Comparison of ENCODE assay signal across 2 cellular contexts in the genomic region with DNA sequence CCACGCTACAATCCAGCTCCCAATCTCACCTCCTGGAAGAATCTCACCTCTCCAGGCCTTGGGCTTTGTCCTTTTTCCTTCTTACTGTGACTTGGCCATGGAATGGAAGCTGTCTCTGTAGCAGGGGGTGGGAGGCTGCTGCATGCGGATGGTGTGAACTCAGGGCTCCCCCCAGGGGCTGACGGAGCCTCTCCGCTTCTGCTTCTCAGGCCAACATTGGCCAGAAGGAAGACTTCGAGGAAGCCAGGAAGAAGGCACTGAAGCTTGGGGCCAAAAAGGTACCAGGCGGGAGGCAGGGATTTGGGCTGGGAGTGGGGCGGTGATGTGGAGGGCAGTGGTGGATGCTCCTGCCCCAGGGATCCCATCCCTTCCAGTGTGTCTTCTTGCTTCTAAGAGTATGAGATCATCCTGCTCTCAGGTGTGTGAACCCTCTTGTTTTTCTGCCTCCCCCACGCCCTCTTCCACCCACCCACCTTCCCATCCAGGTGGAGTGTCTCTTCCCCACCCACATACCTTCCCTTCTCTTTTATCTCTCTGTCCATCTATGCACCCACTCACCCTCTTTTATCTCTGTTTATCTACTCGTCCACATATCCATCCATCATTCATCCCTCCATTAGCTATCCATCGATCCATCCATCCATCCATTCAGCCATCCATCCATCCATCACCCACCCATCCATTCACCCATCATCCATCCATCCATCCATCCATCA.
TF ChIP-seq lines count a peak whose summit lies in the region.

No MANE protein-coding gene starts in this region.

TF ChIP-seq in HEK293, 187 proteins besides CTCF, POLR2A, EP300 and RAD21 (continued from another document and continues in another):
- TF ChIP-seq ZFP37 (tag by site-specific recombination; IDR thresholded peaks at IDR 0.05) (no peak), ZNF211 (tag by site-specific recombination; IDR thresholded peaks at IDR 0.05; ENCODE audit: low read depth) (no peak), ZNF223 (tag by site-specific recombination; IDR thresholded peaks at IDR 0.05) (no peak), ZNF354C (tag by site-specific recombination; IDR thresholded peaks at IDR 0.05; ENCODE audit: borderline replicate concordance, low read depth) (no peak), ZNF473 (tag by site-specific recombination; IDR thresholded peaks at IDR 0.05) (0 out of 2 replicates have a peak, but pooled peaks have one; percentile 9), ZFHX2 (tag by site-specific recombination; conservative IDR thresholded peaks at IDR 0.05) (peak; percentile 77), ZBTB1 (tag by site-specific recombination; IDR thresholded peaks at IDR 0.05) (no peak), ZNF184 (tag by site-specific recombination; IDR thresholded peaks at IDR 0.05) (no peak), OSR2 (tag by site-specific recombination; IDR thresholded peaks at IDR 0.05) (no peak), ZNF24 (tag by site-specific recombination; IDR thresholded peaks at IDR 0.05) (no peak), ZNF311 (tag by site-specific recombination; IDR thresholded peaks at IDR 0.05; ENCODE audit: borderline replicate concordance) (no peak), GLIS1 (tag by site-specific recombination; IDR thresholded peaks at IDR 0.05) (no peak), SCRT1 (tag by site-specific recombination; IDR thresholded peaks at IDR 0.05; ENCODE audit: borderline replicate concordance) (no peak), WT1 (tag by site-specific recombination; IDR thresholded peaks at IDR 0.05) (no peak), ZNF558 (tag by site-specific recombination; IDR thresholded peaks at IDR 0.05) (no peak), OVOL3 (tag by site-specific recombination; IDR thresholded peaks at IDR 0.05) (no peak), EGR2 (tag by site-specific recombination; IDR thresholded peaks at IDR 0.05; ENCODE audit: low read depth) (peak; percentile 74), ZNF621 (tag by site-specific recombination; IDR thresholded peaks at IDR 0.05) (no peak), ZNF555 (tag by site-specific recombination; conservative IDR thresholded peaks at IDR 0.05) (no peak), ZBTB26 (tag by site-specific recombination; optimal IDR thresholded peaks at IDR 0.05) (no peak)
- TF ChIP-seq, protein P1, sequence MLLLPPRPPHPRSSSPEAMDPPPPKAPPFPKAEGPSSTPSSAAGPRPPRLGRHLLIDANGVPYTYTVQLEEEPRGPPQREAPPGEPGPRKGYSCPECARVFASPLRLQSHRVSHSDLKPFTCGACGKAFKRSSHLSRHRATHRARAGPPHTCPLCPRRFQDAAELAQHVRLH (tag by site-specific recombination; IDR thresholded peaks at IDR 0.05) = no peak
- TF ChIP-seq, protein P2, sequence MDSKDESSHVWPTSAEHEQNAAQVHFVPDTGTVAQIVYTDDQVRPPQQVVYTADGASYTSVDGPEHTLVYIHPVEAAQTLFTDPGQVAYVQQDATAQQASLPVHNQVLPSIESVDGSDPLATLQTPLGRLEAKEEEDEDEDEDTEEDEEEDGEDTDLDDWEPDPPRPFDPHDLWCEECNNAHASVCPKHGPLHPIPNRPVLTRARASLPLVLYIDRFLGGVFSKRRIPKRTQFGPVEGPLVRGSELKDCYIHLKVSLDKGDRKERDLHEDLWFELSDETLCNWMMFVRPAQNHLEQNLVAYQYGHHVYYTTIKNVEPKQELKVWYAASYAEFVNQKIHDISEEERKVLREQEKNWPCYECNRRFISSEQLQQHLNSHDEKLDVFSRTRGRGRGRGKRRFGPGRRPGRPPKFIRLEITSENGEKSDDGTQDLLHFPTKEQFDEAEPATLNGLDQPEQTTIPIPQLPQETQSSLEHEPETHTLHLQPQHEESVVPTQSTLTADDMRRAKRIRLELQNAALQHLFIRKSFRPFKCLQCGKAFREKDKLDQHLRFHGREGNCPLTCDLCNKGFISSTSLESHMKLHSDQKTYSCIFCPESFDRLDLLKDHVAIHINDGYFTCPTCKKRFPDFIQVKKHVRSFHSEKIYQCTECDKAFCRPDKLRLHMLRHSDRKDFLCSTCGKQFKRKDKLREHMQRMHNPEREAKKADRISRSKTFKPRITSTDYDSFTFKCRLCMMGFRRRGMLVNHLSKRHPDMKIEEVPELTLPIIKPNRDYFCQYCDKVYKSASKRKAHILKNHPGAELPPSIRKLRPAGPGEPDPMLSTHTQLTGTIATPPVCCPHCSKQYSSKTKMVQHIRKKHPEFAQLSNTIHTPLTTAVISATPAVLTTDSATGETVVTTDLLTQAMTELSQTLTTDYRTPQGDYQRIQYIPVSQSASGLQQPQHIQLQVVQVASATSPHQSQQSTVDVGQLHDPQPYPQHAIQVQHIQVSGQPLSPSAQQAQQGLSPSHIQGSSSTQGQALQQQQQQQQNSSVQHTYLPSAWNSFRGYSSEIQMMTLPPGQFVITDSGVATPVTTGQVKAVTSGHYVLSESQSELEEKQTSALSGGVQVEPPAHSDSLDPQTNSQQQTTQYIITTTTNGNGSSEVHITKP (tag by site-specific recombination; IDR thresholded peaks at IDR 0.05) = no peak

TF ChIP-seq in H1, 55 proteins besides CTCF, POLR2A, EP300 and RAD21:
- TF ChIP-seq RBBP5 (IDR thresholded peaks at IDR 0.05; ENCODE audit: borderline replicate concordance, low read depth, low read length) = no peak
- no peak for TF ChIP-seq HDAC2 (IDR thresholded peaks at IDR 0.05; ENCODE audit: borderline replicate concordance in 1 of 2, low read depth in 2 of 2, low read length in 2 of 2)
- no peak for TF ChIP-seq HDAC6 (IDR thresholded peaks at IDR 0.05; ENCODE audit: low read depth, low read length)
- TF ChIP-seq BCL11A (IDR thresholded peaks at IDR 0.05; ENCODE audit: low read depth in 2 of 2, low read length in 2 of 2) = no peak
- no peak for TF ChIP-seq TEAD4 (IDR thresholded peaks at IDR 0.05; ENCODE audit: low read depth, low read length)
- TF ChIP-seq BACH1 (IDR thresholded peaks at IDR 0.05; ENCODE audit: low read length) = no peak
- TF ChIP-seq KDM5A (IDR thresholded peaks at IDR 0.05; ENCODE audit: low read length) = no peak
- TF ChIP-seq RNF2 (IDR thresholded peaks at IDR 0.05; ENCODE audit: borderline replicate concordance, low read depth, low read length, missing control alignments, poor library complexity, severe bottlenecking) = no peak
- TF ChIP-seq CHD7 (IDR thresholded peaks at IDR 0.05; ENCODE audit: insufficient replicate concordance, low read length) = no peak
- TF ChIP-seq KDM1A (IDR thresholded peaks at IDR 0.05; ENCODE audit: borderline replicate concordance, low read length) = no peak
- TF ChIP-seq SP1 (IDR thresholded peaks at IDR 0.05; ENCODE audit: low read depth, low read length) = no peak
- TF ChIP-seq PHF8 (conservative IDR thresholded peaks at IDR 0.05; ENCODE audit: low read depth, low read length) = no peak
- no peak for TF ChIP-seq SIX5 (IDR thresholded peaks at IDR 0.05; ENCODE audit: low read depth, low read length)
- no peak for TF ChIP-seq ZNF274 (IDR thresholded peaks at IDR 0.05; ENCODE audit: borderline replicate concordance, extremely low read depth, low read length)
- TF ChIP-seq KDM4A (IDR thresholded peaks at IDR 0.05; ENCODE audit: low read depth, low read length, severe bottlenecking) = no peak
